15 cellular contexts compared by ENCODE assay signal in genomic region chr5:111681414-111681790, GRCh38.
DNase-seq lines count a peak whose midpoint lies in the region; ATAC-seq, FAIRE-seq and TF ChIP-seq lines count a peak whose summit lies in the region.
"Had no signal": no experiment of that assay in that cellular context is flagged by ENCODE, and none has a peak within 500 bp of the region (broad histone marks: within the 10 kb centered on the region; RNA-seq: fewer than 3 reads in every experiment).

No MANE protein-coding gene starts in this region.

- TF ChIP-seq CTCF in kidney (IDR thresholded peaks at IDR 0.05; ENCODE audit: borderline replicate concordance, extremely low read depth, insufficient read depth) = no peak

- H3K9ac ChIP-seq in adipocyte (ENCODE audit: low read length) (peak overlapping the region; percentile 19), kidney (ENCODE audit: low read length in 2 of 2) (peak overlapping the region in 1 of 2 donors; percentile 2), skeletal muscle tissue (ENCODE audit: low read depth in 1 of 3, low read length in 3 of 3) (peak overlapping the region in 2 of 3 donors; percentile 3 to 23)

- DNase-seq in H4 (ENCODE audit: low spot score) = peak; percentile 42
- DNase-seq in adipocyte (ENCODE audit: low read depth) = peak; percentile 63
- no peak for DNase-seq in kidney
- no peak for DNase-seq in activated CD4-positive, alpha-beta memory T cell treated with anti-CD3 and anti-CD28 coated beads for 36 hours
- no peak for DNase-seq in DMS79 treated with DMSO at 0.1 percent for 48 hours (lab: John Stamatoyannopoulos, UW)
- DNase-seq in putamen (ENCODE audit: low spot score) = no peak
- DNase-seq: activated CD8-positive, alpha-beta memory T cell treated with anti-CD3 and anti-CD28 coated beads, Interleukin-2, amount 50 U/mL, for 4 hours; CD4-positive, CD25-positive, alpha-beta regulatory T cell; dorsolateral prefrontal cortex; NCI-H1930; stimulated activated CD4-positive, alpha-beta T cell treated with anti-CD3 and anti-CD28 coated beads, Interleukin-4, amount 100 ng/mL, for 24 hours; stimulated activated naive CD4-positive, alpha-beta T cell had no signal

- H3K27ac Mint-ChIP-seq in activated CD4-positive, alpha-beta memory T cell treated with anti-CD3 and anti-CD28 coated beads for 36 hours = no peak overlapping the region

- H3K4me3 Mint-ChIP-seq in activated CD4-positive, alpha-beta memory T cell treated with anti-CD3 and anti-CD28 coated beads for 36 hours = no peak overlapping the region
- H3K4me3 Mint-ChIP-seq: CD4-positive, CD25-positive, alpha-beta regulatory T cell had no signal

- no peaks in the 10 kb centered on the region for H3K9me3 Mint-ChIP-seq in activated CD4-positive, alpha-beta memory T cell treated with anti-CD3 and anti-CD28 coated beads for 36 hours

- no peak for ATAC-seq in HG03439 (IDR thresholded peaks at IDR 0.05; ENCODE audit: unreplicated experiment)
- ATAC-seq: K562 had no signal

- H3K36me3 Mint-ChIP-seq in activated CD4-positive, alpha-beta memory T cell treated with anti-CD3 and anti-CD28 coated beads for 36 hours = no peaks in the 10 kb centered on the region
- H3K36me3 Mint-ChIP-seq: CD4-positive, CD25-positive, alpha-beta regulatory T cell had no signal

- no peak for FAIRE-seq in kidney (lab: Jason Lieb, UNC)
- FAIRE-seq: K562 had no signal

- peaks cover 3% of the 10 kb centered on the region for H3K27me3 Mint-ChIP-seq in activated CD4-positive, alpha-beta memory T cell treated with anti-CD3 and anti-CD28 coated beads for 36 hours

- H3K27ac ChIP-seq in kidney (ENCODE audit: low read depth in 2 of 2, low read length in 2 of 2) = peak overlapping the region; percentile 45 to 79
- H3K27ac ChIP-seq in skeletal muscle tissue (ENCODE audit: low read depth, low read length) = peak overlapping the region; percentile 57

- H3K4me3 ChIP-seq in adipocyte (ENCODE audit: low read length) (peak overlapping the region; percentile 46), kidney (ENCODE audit: low read length in 2 of 2) (peak overlapping the region; percentile 26 to 28), skeletal muscle tissue (ENCODE audit: low read length in 3 of 3) (peak overlapping the region in 2 of 3 donors; percentile 11 to 57)
- H3K4me3 ChIP-seq: K562 had no signal

- POLR2A ChIA-PET in activated CD4-positive, alpha-beta memory T cell treated with anti-CD3 and anti-CD28 coated beads for 36 hours (lab: Charles Lee) = no interaction called here

- H3K4me1 ChIP-seq in adipocyte (ENCODE audit: control insufficient read depth, insufficient read depth, low read length) (peaks cover 28% of the 10 kb centered on the region), kidney (ENCODE audit: control insufficient read depth in 1 of 2, insufficient read depth in 1 of 2, low read depth in 1 of 2, low read length in 2 of 2) (peaks cover 11 to 23% of the 10 kb centered on the region in 2 donors), skeletal muscle tissue (ENCODE audit: control insufficient read depth in 3 of 3, insufficient read depth in 3 of 3, low read length in 3 of 3) (peaks cover 14 to 16% (median 14%) of the 10 kb centered on the region in 3 donors)

- H3K4me1 Mint-ChIP-seq in activated CD4-positive, alpha-beta memory T cell treated with anti-CD3 and anti-CD28 coated beads for 36 hours (ENCODE audit: low read depth) = no peaks in the 10 kb centered on the region
- H3K4me1 Mint-ChIP-seq: CD4-positive, CD25-positive, alpha-beta regulatory T cell had no signal

- H3K36me3 ChIP-seq in adipocyte (ENCODE audit: control insufficient read depth, insufficient read depth, low read length, severe bottlenecking) (no peaks in the 10 kb centered on the region), kidney (ENCODE audit: control insufficient read depth in 1 of 2, insufficient read depth in 2 of 2, low read length in 2 of 2) (no peaks in the 10 kb centered on the region), skeletal muscle tissue (ENCODE audit: control insufficient read depth in 3 of 3, insufficient read depth in 3 of 3, low read length in 3 of 3) (no peaks in the 10 kb centered on the region)

- H3K27me3 ChIP-seq in adipocyte (replicated peaks; ENCODE audit: control insufficient read depth, insufficient read depth, low read length) (no peaks in the 10 kb centered on the region), skeletal muscle tissue (ENCODE audit: control insufficient read depth in 3 of 3, insufficient read depth in 3 of 3, low read length in 3 of 3) (no peaks in the 10 kb centered on the region)
- H3K27me3 ChIP-seq: dorsolateral prefrontal cortex had no signal

- H3K9me3 ChIP-seq in adipocyte (ENCODE audit: control insufficient read depth, low read length) (no peaks in the 10 kb centered on the region), kidney (ENCODE audit: control insufficient read depth in 1 of 2, low read length in 2 of 2) (no peaks in the 10 kb centered on the region), skeletal muscle tissue (ENCODE audit: control insufficient read depth in 3 of 3, low read length in 3 of 3) (no peaks in the 10 kb centered on the region)

- intact Hi-C loops in kidney (cut with DNase I) = no loop called here
- intact Hi-C loops in activated CD4-positive, alpha-beta memory T cell treated with anti-CD3 and anti-CD28 coated beads for 36 hours (cut with micrococcal nuclease) = no loop called here

- CTCF ChIA-PET in activated CD4-positive, alpha-beta memory T cell treated with anti-CD3 and anti-CD28 coated beads for 36 hours (lab: Charles Lee) = interaction anchor here (1.0 kb wide), 1 partner anchor 131 kb away, joined by 3 read pairs; no protein-coding TSS in a partner anchor

Comparison
In these comparisons a context has a peak if more than half of its experiments do, and no peak if none do; other contexts are left out.
1. DNase-seq: peak in H4 (single experiment) and adipocyte (single experiment); none in kidney (single experiment), activated CD4-positive, alpha-beta memory T cell treated with anti-CD3 and anti-CD28 coated beads for 36 hours (single experiment), DMS79 treated with DMSO at 0.1 percent for 48 hours (single experiment) and putamen (single experiment).
2. Peak in every context shown above with its lines, with median percentiles within 50 percentile points of each other: H3K4me3 ChIP-seq.